ENCODE assay signal across 9 cellular contexts in the genomic region with DNA sequence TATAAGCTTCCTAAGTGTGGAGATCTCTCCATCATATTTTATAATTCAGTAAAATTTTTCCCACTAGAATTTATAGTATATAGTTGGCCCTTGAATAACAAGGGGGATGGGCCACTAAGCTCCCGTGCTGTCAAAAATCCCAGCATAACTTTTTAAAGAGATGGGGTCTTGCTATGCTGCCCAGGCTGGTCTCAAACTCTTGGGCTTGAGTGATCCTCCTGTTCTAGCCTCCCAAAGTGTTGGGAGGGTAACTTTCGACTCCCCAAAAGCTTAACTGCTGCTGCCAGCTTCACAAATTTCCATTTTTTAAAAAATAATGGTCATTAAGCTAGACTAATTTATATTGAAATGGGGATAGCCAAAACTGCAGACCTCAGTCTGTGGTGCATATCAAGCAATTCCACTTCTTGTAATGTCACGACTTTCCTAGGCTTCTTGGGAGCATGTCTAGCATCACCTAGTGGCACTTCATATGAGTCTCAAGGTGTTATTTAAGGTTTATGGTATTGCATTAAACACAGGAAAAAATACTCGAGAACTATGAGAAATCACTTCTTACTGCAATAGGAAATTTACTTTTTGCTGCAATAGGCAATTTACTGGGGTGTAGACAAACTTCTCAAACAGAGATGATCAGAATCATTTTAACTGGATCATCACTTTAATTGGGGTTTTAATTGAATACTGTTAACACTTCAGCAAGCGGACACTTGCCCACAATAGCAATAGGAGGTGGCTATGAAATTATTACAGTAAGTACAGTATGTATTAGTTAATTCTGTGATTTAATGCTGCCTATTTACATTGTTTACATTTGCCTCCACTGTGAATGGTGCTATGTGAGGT. TPM values are rescaled to one million over a fixed set of nuclear protein-coding genes. Genes with fewer than 3 reads are reported as not detected.
DNase-seq lines count a peak whose midpoint lies in the region; ATAC-seq and TF ChIP-seq lines count a peak whose summit lies in the region.
"Had no signal": no experiment of that assay in that cellular context is flagged by ENCODE, and none has a peak within 500 bp of the region (broad histone marks: within the 10 kb centered on the region; RNA-seq: fewer than 3 reads in every experiment).

No MANE protein-coding gene starts in this region.

- peaks cover 0 to 98% (median 25%) of the 10 kb centered on the region in 9 donors for H3K36me3 ChIP-seq in heart right ventricle
- H3K36me3 ChIP-seq in OCI-LY1 (ENCODE audit: insufficient read depth, low read length), result peaks cover 66% of the 10 kb centered on the region
- H3K36me3 ChIP-seq in uterus, result no peaks in the 10 kb centered on the region

- no peaks in the 10 kb centered on the region for H3F3A ChIP-seq in OCI-LY1 (ENCODE audit: insufficient read depth, low read length)

- no peaks in the 10 kb centered on the region for H4K20me1 ChIP-seq in OCI-LY1 (ENCODE audit: insufficient read depth, low read length)

- no peaks in the 10 kb centered on the region for H3K27me3 ChIP-seq in heart right ventricle
- no peaks in the 10 kb centered on the region for H3K27me3 ChIP-seq in OCI-LY1 (ENCODE audit: insufficient read depth, low read length)
- no peaks in the 10 kb centered on the region for H3K27me3 ChIP-seq in uterus

- intact Hi-C loops in heart right ventricle (cut with DNase I) (loop anchor here in 1 of 10 donors (5.0 kb wide), 1 partner anchor 81 kb away; no protein-coding TSS in a partner anchor), left cardiac atrium (cut with DNase I) (no loop called here), uterus (cut with DNase I; ENCODE audit: low total_unique reads) (no loop called here)

- H3K79me2 ChIP-seq in OCI-LY1 (ENCODE audit: insufficient read depth, low read length), result no peaks in the 10 kb centered on the region

- no peaks in the 10 kb centered on the region; the same call in 1 of the 2 replicates for H3K9me2 ChIP-seq in OCI-LY1 (ENCODE audit: low read depth, low read length)

- H3K27ac ChIP-seq in heart right ventricle, result no peak overlapping the region
- no peak overlapping the region for H3K27ac ChIP-seq in OCI-LY1 (ENCODE audit: low read depth, low read length, poor library complexity, severe bottlenecking)
- H3K27ac ChIP-seq in uterus, result no peak overlapping the region

- no peak for TF ChIP-seq POLR2A in uterus (IDR thresholded peaks at IDR 0.05)

- H3K9me3 ChIP-seq in heart right ventricle, result no peaks in the 10 kb centered on the region
- no peaks in the 10 kb centered on the region for H3K9me3 ChIP-seq in OCI-LY1 (ENCODE audit: low read length)
- no peaks in the 10 kb centered on the region for H3K9me3 ChIP-seq in uterus

- no peak for DNase-seq in heart right ventricle
- no peak for DNase-seq in left cardiac atrium
- DNase-seq in fibroblast of peridontal ligament (ENCODE audit: extremely low read depth), result peak; percentile 67
- DNase-seq in uterus, result no peak
- DNase-seq in inferior parietal cortex (ENCODE audit: extremely low spot score), result no peak
- DNase-seq: activated CD4-positive, alpha-beta T cell treated with anti-CD3 and anti-CD28 coated beads, Interleukin-2, amount 10 ng/mL, durations not matched to agents 7 days and 5 days had no signal

- TF ChIP-seq CTCF in heart right ventricle (IDR thresholded peaks at IDR 0.05) (peak in 7 of 9 donors; percentile 21 to 55 (median 40)), OCI-LY1 (IDR thresholded peaks at IDR 0.05; ENCODE audit: low read length) (peak; percentile 42; the same call in 1 of the 2 replicates), uterus (IDR thresholded peaks at IDR 0.05) (peak; percentile 27 to 40 (median 35))

- ATAC-seq in heart right ventricle (no peak), left cardiac atrium (no peak), HG02623 (IDR thresholded peaks at IDR 0.05; ENCODE audit: unreplicated experiment) (no peak), GM18861 (IDR thresholded peaks at IDR 0.05; ENCODE audit: unreplicated experiment) (no peak)

- no peak overlapping the region for H3K4me2 ChIP-seq in OCI-LY1 (ENCODE audit: low read length)

- H3K4me1 ChIP-seq in heart right ventricle, result peaks cover 0 to 7% (median 0%) of the 10 kb centered on the region in 9 donors
- no peaks in the 10 kb centered on the region for H3K4me1 ChIP-seq in OCI-LY1 (ENCODE audit: insufficient read depth, low read length, severe bottlenecking)
- no peaks in the 10 kb centered on the region for H3K4me1 ChIP-seq in uterus

- H3K4me3 ChIP-seq in heart right ventricle (no peak overlapping the region), OCI-LY1 (ENCODE audit: low read depth, low read length, poor library complexity, severe bottlenecking) (no peak overlapping the region), uterus (no peak overlapping the region)

- 83% methylated on average over 5 of the region's 5 CpGs for WGBS in heart right ventricle, 2 donors

- H2AFZ ChIP-seq in OCI-LY1 (ENCODE audit: low read length), result no peak overlapping the region

- no peak overlapping the region for H3K9ac ChIP-seq in OCI-LY1 (ENCODE audit: low read length)

RNA-seq across cellular contexts. Expression of a gene that starts 19.3 kb away (rescaled TPM):
- total RNA-seq in heart right ventricle (over 10,000 TPM in 5 of 10 donors, 1,000 to 10,000 TPM in 4, 100 to 1,000 TPM in 1; 976 to 17,994 (median 10,145) TPM), left cardiac atrium (1,000 to 10,000 TPM in 1 of 2 donors, 100 to 1,000 TPM in 1; 508 to 1,063 TPM), uterus (1 to 10 TPM in 1 of 4 donors, not detected in 3; 4.2 TPM)
- polyA plus RNA-seq in heart right ventricle, result 1,000 to 10,000 TPM; 2,463 to 2,779 TPM
- total RNA-seq: activated CD4-positive, alpha-beta T cell treated with anti-CD3 and anti-CD28 coated beads, Interleukin-2, amount 10 ng/mL, durations not matched to agents 7 days and 5 days had no signal

RNA-seq across cellular contexts. Expression of a gene that starts 55.0 kb away (rescaled TPM):
- 10 to 100 TPM; 28.1 to 36.3 (median 31.4) TPM for total RNA-seq in heart right ventricle
- 10 to 100 TPM in 1 of 2 donors, 1 to 10 TPM in 1; 9.3 to 13.8 TPM for polyA plus RNA-seq in heart right ventricle
- total RNA-seq in left cardiac atrium, result 10 to 100 TPM; 29.4 to 29.8 TPM
- total RNA-seq in uterus, result 10 to 100 TPM; 25.6 to 58.6 (median 37.1) TPM

Comparison
In these comparisons a context has a peak if more than half of its experiments do, and no peak if none do; other contexts are left out.
1. RNA of a gene that starts 19.3 kb away (total RNA-seq): 976 to 17,994 TPM in heart right ventricle and 508 to 1,063 TPM in left cardiac atrium; 4.2 TPM in uterus; every median in the first group is over 10 times any median in the second.
2. Peak in every context shown above with its lines, with median percentiles within 50 percentile points of each other: CTCF ChIP-seq.